Comparison of ENCODE assay signal across 9 cellular contexts in the genomic region with DNA sequence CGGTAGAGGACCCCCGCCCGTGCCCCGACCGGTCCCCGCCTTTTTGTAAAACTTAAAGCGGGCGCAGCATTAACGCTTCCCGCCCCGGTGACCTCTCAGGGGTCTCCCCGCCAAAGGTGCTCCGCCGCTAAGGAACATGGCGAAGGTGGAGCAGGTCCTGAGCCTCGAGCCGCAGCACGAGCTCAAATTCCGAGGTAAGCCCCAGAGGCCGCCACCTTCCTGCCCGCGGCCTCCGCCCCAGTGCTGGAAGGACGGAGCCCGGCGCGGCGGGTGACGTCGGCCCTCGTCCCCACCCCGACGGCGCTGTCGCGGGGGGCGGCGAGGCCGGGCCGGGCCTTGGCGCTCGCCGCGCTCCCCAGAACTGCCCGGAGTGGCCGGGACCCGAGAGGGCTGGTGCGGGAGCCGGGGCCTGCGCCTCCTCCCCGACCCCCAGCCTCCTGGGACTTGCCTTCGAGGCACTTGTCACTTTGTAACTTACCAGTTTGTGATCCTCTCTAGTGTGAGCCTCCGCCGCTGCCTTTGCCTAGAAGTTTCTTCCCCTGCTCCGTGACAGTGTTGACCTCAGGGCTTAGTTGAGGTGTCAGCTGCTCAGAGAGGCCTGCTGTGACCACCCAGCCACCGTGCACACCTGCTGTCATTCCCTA. TPM values are rescaled to one million over a fixed set of nuclear protein-coding genes. Genes with fewer than 3 reads are reported as not detected.
DNase-seq lines count a peak whose midpoint lies in the region; ATAC-seq, FAIRE-seq and TF ChIP-seq lines count a peak whose summit lies in the region.
"Had no signal": no experiment of that assay in that cellular context is flagged by ENCODE, and none has a peak within 500 bp of the region (broad histone marks: within the 10 kb centered on the region; RNA-seq: fewer than 3 reads in every experiment).

No MANE protein-coding gene starts in this region.

- H3K27ac ChIP-seq in left lung = peak overlapping the region; percentile 88 to 90

- peak; percentile 14 for DNase-seq in Ammon's horn (ENCODE audit: low spot score)
- DNase-seq in OCI-M1 (lab: John Stamatoyannopoulos, UW) = peak; percentile 47
- DNase-seq in bronchial epithelial cell (ENCODE audit: low read depth) = no peak
- peak; percentile 39 to 86 for DNase-seq in left lung
- DNase-seq in stimulated activated effector memory CD8-positive, alpha-beta T cell treated with anti-CD3 and anti-CD28 coated beads, Interleukin-12 subunit alpha, Interleukin-12 subunit beta, amount 100 ng/mL, for 72 hours (ENCODE audit: low spot score in 2 of 2) = no peak
- no peak for DNase-seq in NCI-H1930 (lab: John Stamatoyannopoulos, UW)

- H3K4me1 Mint-ChIP-seq in stimulated activated effector memory CD8-positive, alpha-beta T cell treated with anti-CD3 and anti-CD28 coated beads, Interleukin-12 subunit alpha, Interleukin-12 subunit beta, amount 100 ng/mL, for 72 hours = peaks cover 40% of the 10 kb centered on the region

- FAIRE-seq in bronchial epithelial cell (lab: Jason Lieb, UNC) = no peak
- FAIRE-seq: TTC549 had no signal

- ATAC-seq in GM18517 (IDR thresholded peaks at IDR 0.05; ENCODE audit: unreplicated experiment) (peak; percentile 17), HG02973 (IDR thresholded peaks at IDR 0.05; ENCODE audit: unreplicated experiment) (peak; percentile 26), left lung (peak; percentile 67)
- ATAC-seq in stimulated activated effector memory CD8-positive, alpha-beta T cell treated with anti-CD3 and anti-CD28 coated beads, Interleukin-12 subunit alpha, Interleukin-12 subunit beta, amount 100 ng/mL, for 72 hours = peak; percentile 65

- intact Hi-C loops in left lung (cut with DNase I) = no loop called here

- H3K36me3 Mint-ChIP-seq in stimulated activated effector memory CD8-positive, alpha-beta T cell treated with anti-CD3 and anti-CD28 coated beads, Interleukin-12 subunit alpha, Interleukin-12 subunit beta, amount 100 ng/mL, for 72 hours = peaks cover 30% of the 10 kb centered on the region

- H3K36me3 ChIP-seq in bronchial epithelial cell (ENCODE audit: control insufficient read depth, insufficient read depth, low read length) (no peaks in the 10 kb centered on the region), left lung (peaks cover 0 to 16% of the 10 kb centered on the region in 2 donors)

- H3K4me1 ChIP-seq in left lung = peaks cover 17 to 49% of the 10 kb centered on the region in 2 donors

- H3K9me3 ChIP-seq in left lung = no peaks in the 10 kb centered on the region

- TF ChIP-seq CTCF in bronchial epithelial cell (IDR thresholded peaks at IDR 0.05; ENCODE audit: insufficient read depth, low read length, severe bottlenecking) (no peak), left lung (IDR thresholded peaks at IDR 0.05) (no peak)

- no peaks in the 10 kb centered on the region for H3K27me3 ChIP-seq in bronchial epithelial cell (ENCODE audit: control insufficient read depth, insufficient read depth, low read length)
- H3K27me3 ChIP-seq in left lung = no peaks in the 10 kb centered on the region

- H3K4me3 ChIP-seq in bronchial epithelial cell (ENCODE audit: low read depth, low read length) = peak overlapping the region; percentile 90
- peak overlapping the region; percentile 73 to 90 for H3K4me3 ChIP-seq in left lung

- no peaks in the 10 kb centered on the region for H3K9me3 Mint-ChIP-seq in stimulated activated effector memory CD8-positive, alpha-beta T cell treated with anti-CD3 and anti-CD28 coated beads, Interleukin-12 subunit alpha, Interleukin-12 subunit beta, amount 100 ng/mL, for 72 hours

- H3K27ac Mint-ChIP-seq in stimulated activated effector memory CD8-positive, alpha-beta T cell treated with anti-CD3 and anti-CD28 coated beads, Interleukin-12 subunit alpha, Interleukin-12 subunit beta, amount 100 ng/mL, for 72 hours = peak overlapping the region; percentile 94

- peak overlapping the region; percentile 92 for H3K4me3 Mint-ChIP-seq in stimulated activated effector memory CD8-positive, alpha-beta T cell treated with anti-CD3 and anti-CD28 coated beads, Interleukin-12 subunit alpha, Interleukin-12 subunit beta, amount 100 ng/mL, for 72 hours

RNA-seq across cellular contexts. Expression of a gene that starts 0.4 kb away (rescaled TPM):
- 12.9 and 16.3 TPM in 2 replicates for total RNA-seq in bronchial epithelial cell
- 10 to 100 TPM; 49.7 to 52.9 TPM for total RNA-seq in left lung

Comparison
In these comparisons a context has a peak if more than half of its experiments do, and no peak if none do; other contexts are left out.
1. DNase-seq: peak in Ammon's horn (single experiment), OCI-M1 (single experiment) and left lung (2 of 2); none in bronchial epithelial cell (single experiment), stimulated activated effector memory CD8-positive, alpha-beta T cell treated with anti-CD3 and anti-CD28 coated beads, Interleukin-12 subunit alpha, Interleukin-12 subunit beta, amount 100 ng/mL, for 72 hours (0 of 2) and NCI-H1930 (0 of 2).
2. ATAC-seq: peak in every context shown above with its lines; median percentile 67 in left lung; 65 in stimulated activated effector memory CD8-positive, alpha-beta T cell treated with anti-CD3 and anti-CD28 coated beads, Interleukin-12 subunit alpha, Interleukin-12 subunit beta, amount 100 ng/mL, for 72 hours; 26 in HG02973; 17 in GM18517.